ENCODE assay signal across 21 cellular contexts in the genomic region with DNA sequence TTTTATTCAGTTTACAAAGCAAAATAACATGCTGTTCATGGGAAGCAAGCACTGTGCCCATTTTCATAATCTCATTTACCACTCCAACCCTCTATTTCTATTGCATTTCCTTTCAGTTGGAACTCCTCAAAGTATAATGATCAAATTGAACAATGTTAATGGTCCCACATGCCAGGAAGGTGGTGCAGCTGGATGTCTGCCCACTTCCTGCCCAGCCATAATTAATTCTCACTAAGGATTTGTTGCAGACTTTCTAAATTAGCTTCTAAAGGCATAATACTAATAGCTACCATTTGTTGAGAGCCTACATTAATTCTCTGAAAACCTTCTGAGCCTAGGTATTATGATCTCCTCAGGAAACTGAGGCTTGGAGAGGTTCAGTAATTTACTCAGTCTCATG.
"Had no signal": no experiment of that assay in that cellular context is flagged by ENCODE, and none has a peak within 500 bp of the region (broad histone marks: within the 10 kb centered on the region; RNA-seq: fewer than 3 reads in every experiment).

No MANE protein-coding gene starts in this region.

- H3K4me3 ChIP-seq: dorsolateral prefrontal cortex, hepatocyte, lung, pancreas, prostate gland, right lobe of liver, thoracic aorta, transverse colon had no signal

- H3K9me3 ChIP-seq: pancreas, prostate gland, right lobe of liver, thoracic aorta, transverse colon had no signal

- H2AFZ ChIP-seq: hepatocyte had no signal

- H3K79me2 ChIP-seq: hepatocyte had no signal

- H3K4me2 ChIP-seq: hepatocyte had no signal

- H3K4me1 ChIP-seq: pancreas, prostate gland, right lobe of liver, transverse colon had no signal

- H3K27me3 ChIP-seq: dorsolateral prefrontal cortex, hepatocyte, pancreas, right lobe of liver, transverse colon had no signal

- H3K36me3 ChIP-seq: prostate gland, right lobe of liver had no signal

- DNase-seq: cortex of kidney; dorsolateral prefrontal cortex; effector CD8-positive, alpha-beta T cell; foreskin melanocyte; head of caudate nucleus; left colon; left ventricle myocardium superior; mesenchymal stem cell; naive B cell; occipital lobe; pancreas; retina; right lobe of liver; stimulated activated CD4-positive, alpha-beta T cell treated with anti-CD3 and anti-CD28 coated beads, Interleukin-4, amount 100 ng/mL, for 1 hour; stimulated activated CD8-positive, alpha-beta memory T cell treated with anti-CD3 and anti-CD28 coated beads, Interleukin-4, amount 100 ng/mL, for 48 hours; stimulated activated naive CD8-positive, alpha-beta T cell treated with anti-CD3 and anti-CD28 coated beads, Interleukin-15, Interleukin-2, amounts not matched to agents 100 U/mL and 50 U/mL, for 24 hours; transverse colon had no signal

- FAIRE-seq: pancreas had no signal
